In genomic region chrX:131792356-131792749, GRCh38 we compare ENCODE assay signal across 8 cellular contexts.
DNase-seq lines count a peak whose midpoint lies in the region; ATAC-seq and TF ChIP-seq lines count a peak whose summit lies in the region.

No MANE protein-coding gene starts in this region.

- H3K36me3 ChIP-seq in ascending aorta = no peaks in the 10 kb centered on the region

- peaks cover 3% of the 10 kb centered on the region for H3K27me3 ChIP-seq in ascending aorta

- intact Hi-C loops in ascending aorta (cut with DNase I) = loop anchor here (1.0 to 2.0 kb wide), 5 partner anchors 9 to 82 kb away; no protein-coding TSS in a partner anchor
- intact Hi-C loops in natural killer cell (cut with micrococcal nuclease) = no loop called here

- H3K4me3 Mint-ChIP-seq in natural killer cell = peak overlapping the region; percentile 97

- TF ChIP-seq CTCF in ascending aorta (IDR thresholded peaks at IDR 0.05) (peak; percentile 45 to 63 (median 52)), natural killer cell (IDR thresholded peaks at IDR 0.05) (no peak)

- ATAC-seq in natural killer cell (peak in 1 of 3 donors; percentile 83), GM18498 (IDR thresholded peaks at IDR 0.05; ENCODE audit: unreplicated experiment) (no peak)

- DNase-seq in SIG-M5 treated with dmso at 0.1 percent for 504 hours (lab: John Stamatoyannopoulos, UW; ENCODE audit: unreplicated experiment) = peak; percentile 37
- no peak for DNase-seq in SIG-M5 (lab: John Stamatoyannopoulos, UW)
- DNase-seq in M059J (ENCODE audit: low read depth) = peak; percentile 19
- DNase-seq in ascending aorta (ENCODE audit: low spot score in 2 of 2) = peak; percentile 72 to 95
- DNase-seq in natural killer cell = no peak
- no peak for DNase-seq in COLO829 (ENCODE audit: low spot score)
- DNase-seq in CD1c-positive myeloid dendritic cell (ENCODE audit: extremely low spot score) = no peak

- no peaks in the 10 kb centered on the region for H3K9me3 ChIP-seq in ascending aorta

- peaks cover 0 to 19% of the 10 kb centered on the region in 2 donors for H3K4me1 Mint-ChIP-seq in natural killer cell

- H3K27ac Mint-ChIP-seq in natural killer cell = peak overlapping the region in 1 of 2 donors; percentile 90

- H3K4me3 ChIP-seq in ascending aorta = peak overlapping the region; percentile 55 to 68

- H3K9me3 Mint-ChIP-seq in natural killer cell = no peaks in the 10 kb centered on the region

- H3K27me3 Mint-ChIP-seq in natural killer cell (ENCODE audit: low read depth in 2 of 2) = no peaks in the 10 kb centered on the region

- H3K4me1 ChIP-seq in ascending aorta = no peaks in the 10 kb centered on the region

- no peaks in the 10 kb centered on the region for H3K36me3 Mint-ChIP-seq in natural killer cell

- H3K27ac ChIP-seq in ascending aorta = peak overlapping the region; percentile 78 to 93

Comparison
In these comparisons a context has a peak if more than half of its experiments do, and no peak if none do; other contexts are left out.
1. DNase-seq: peak in SIG-M5 treated with dmso at 0.1 percent for 504 hours (single experiment), M059J (single experiment) and ascending aorta (2 of 2); none in SIG-M5 (single experiment), natural killer cell (single experiment), COLO829 (single experiment) and CD1c-positive myeloid dendritic cell (single experiment).